In genomic region chr7:74215921-74216320, GRCh38 we compare ENCODE assay signal across 1 cellular context.
TF ChIP-seq lines count a peak whose summit lies in the region.

No MANE protein-coding gene starts in this region.

TF ChIP-seq in IMR-90, 13 proteins besides CTCF, POLR2A, EP300 and RAD21:
- TF ChIP-seq RFX5 (IDR thresholded peaks at IDR 0.05; ENCODE audit: low read depth, low read length) (no peak), MXI1 (IDR thresholded peaks at IDR 0.05; ENCODE audit: borderline replicate concordance, low read depth, low read length) (no peak), FOS (IDR thresholded peaks at IDR 0.05; ENCODE audit: low read depth, low read length) (no peak), CHD1 (IDR thresholded peaks at IDR 0.05; ENCODE audit: low read depth, low read length) (no peak), ELK1 (IDR thresholded peaks at IDR 0.05; ENCODE audit: borderline replicate concordance, low read depth, low read length) (no peak), MAFK (IDR thresholded peaks at IDR 0.05; ENCODE audit: low read depth, low read length) (no peak), BHLHE40 (IDR thresholded peaks at IDR 0.05; ENCODE audit: low read depth, low read length) (no peak), CEBPB (IDR thresholded peaks at IDR 0.05; ENCODE audit: low read depth, low read length) (no peak)
